8 cellular contexts compared by ENCODE assay signal in genomic region chr5:132456553-132457361, GRCh38. TPM values are rescaled to one million over a fixed set of nuclear protein-coding genes. Genes with fewer than 3 reads are reported as not detected.
DNase-seq lines count a peak whose midpoint lies in the region; ATAC-seq and TF ChIP-seq lines count a peak whose summit lies in the region.

No MANE protein-coding gene starts in this region.

- no peaks in the 10 kb centered on the region for H3K27me3 Mint-ChIP-seq in T-cell

- DNase-seq in T-cell (peak in 33 of 34 experiments; percentile 48 to 83 (median 69)), cardiac fibroblast (ENCODE audit: low read depth in 2 of 2) (peak; percentile 52 to 74), mucosa of gallbladder (ENCODE audit: low spot score) (peak; percentile 70), DMS153 treated with DMSO at 0.1 percent for 48 hours (lab: John Stamatoyannopoulos, UW; ENCODE audit: unreplicated experiment) (no peak), NCI-H2196 (lab: John Stamatoyannopoulos, UW; ENCODE audit: unreplicated experiment) (no peak), HuH-7.5 (ENCODE audit: low spot score) (no peak)

- no peak for TF ChIP-seq CTCF in cardiac fibroblast (IDR thresholded peaks at IDR 0.05; ENCODE audit: low read depth, low read length)

- no peak overlapping the region for H3K4me3 ChIP-seq in cardiac fibroblast (replicated peaks in 1 of 2; ENCODE audit: low read depth in 2 of 2, low read length in 2 of 2)

- POLR2A ChIA-PET in T-cell (lab: Charles Lee), result interaction anchor here (0.6 to 5.8 kb wide), 23 partner anchors 8 to 45 kb away, joined by 3 to 49 read pairs (median 4); partner anchors contain the start of gene IRF1 (in 1 of the 2)

- peak overlapping the region; percentile 58 to 76 (median 70) for H3K4me3 Mint-ChIP-seq in T-cell

- H3K36me3 Mint-ChIP-seq in T-cell, result peaks cover 39% of the 10 kb centered on the region

- H3K27ac Mint-ChIP-seq in T-cell, result peak overlapping the region; percentile 100

- peaks cover 91 to 96% (median 95%) of the 10 kb centered on the region in 3 donors for H3K4me1 Mint-ChIP-seq in T-cell

- no peaks in the 10 kb centered on the region for H3K9me3 Mint-ChIP-seq in T-cell

- ATAC-seq in GM18861 (IDR thresholded peaks at IDR 0.05; ENCODE audit: unreplicated experiment) (peak; percentile 33), HG03064 (IDR thresholded peaks at IDR 0.05; ENCODE audit: low read depth, unreplicated experiment) (peak; percentile 57), T-cell (replicated peaks in 1 of 4) (peak; percentile 77 to 82 (median 78))

- CTCF ChIA-PET in T-cell (lab: Charles Lee), result interaction anchor here (0.6 to 6.2 kb wide), 14 partner anchors 9 to 70 kb away, joined by 3 to 61 read pairs (median 6); partner anchors contain the start of gene IRF1 (in 1 of the 2)

RNA-seq across cellular contexts. Expression of gene IRF1, which starts 33.8 kb away (rescaled TPM):
- total RNA-seq in T-cell (100 to 1,000 TPM; 167 to 859 (median 252) TPM), mucosa of gallbladder (38.3 TPM)

Comparison
In these comparisons a context has a peak if more than half of its experiments do, and no peak if none do; other contexts are left out.
1. DNase-seq: peak in T-cell (33 of 34), cardiac fibroblast (2 of 2) and mucosa of gallbladder (single experiment); none in DMS153 treated with DMSO at 0.1 percent for 48 hours (single experiment), NCI-H2196 (single experiment) and HuH-7.5 (single experiment).
2. Peak in every context shown above with its lines, with median percentiles within 50 percentile points of each other: ATAC-seq.